1 cellular context compared by ENCODE assay signal in the genomic region with DNA sequence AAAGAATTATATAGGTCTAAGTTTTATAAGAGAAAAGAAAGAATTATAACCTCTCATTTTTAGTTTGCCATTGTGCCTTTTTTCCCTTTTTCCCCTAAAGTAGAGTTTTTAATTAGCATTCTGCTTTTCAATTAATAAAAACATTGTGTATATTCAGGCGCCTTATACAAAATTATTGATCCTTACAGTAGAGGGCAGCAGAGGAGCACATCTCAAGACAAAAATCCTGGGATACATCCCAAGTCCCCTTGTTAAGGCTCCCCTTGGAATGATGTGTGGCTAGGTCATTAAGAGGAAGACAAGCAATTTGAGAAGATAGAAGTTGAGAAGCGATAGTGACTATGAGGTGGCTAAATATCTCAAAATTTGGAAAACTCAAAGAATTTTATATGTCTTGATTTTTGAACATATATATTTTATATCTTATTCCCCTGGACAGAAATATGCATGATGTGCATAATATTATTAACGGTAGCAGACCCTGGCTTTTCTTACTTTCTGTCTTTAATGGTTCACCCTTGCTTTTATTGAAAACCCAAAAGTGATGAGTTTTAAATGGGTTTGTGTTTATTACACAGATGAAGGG.
TF ChIP-seq lines count a peak whose summit lies in the region.

No MANE protein-coding gene starts in this region.

TF ChIP-seq in HEK293, 187 proteins besides CTCF, POLR2A, EP300 and RAD21 (continued from another document):
- TF ChIP-seq, protein P1, sequence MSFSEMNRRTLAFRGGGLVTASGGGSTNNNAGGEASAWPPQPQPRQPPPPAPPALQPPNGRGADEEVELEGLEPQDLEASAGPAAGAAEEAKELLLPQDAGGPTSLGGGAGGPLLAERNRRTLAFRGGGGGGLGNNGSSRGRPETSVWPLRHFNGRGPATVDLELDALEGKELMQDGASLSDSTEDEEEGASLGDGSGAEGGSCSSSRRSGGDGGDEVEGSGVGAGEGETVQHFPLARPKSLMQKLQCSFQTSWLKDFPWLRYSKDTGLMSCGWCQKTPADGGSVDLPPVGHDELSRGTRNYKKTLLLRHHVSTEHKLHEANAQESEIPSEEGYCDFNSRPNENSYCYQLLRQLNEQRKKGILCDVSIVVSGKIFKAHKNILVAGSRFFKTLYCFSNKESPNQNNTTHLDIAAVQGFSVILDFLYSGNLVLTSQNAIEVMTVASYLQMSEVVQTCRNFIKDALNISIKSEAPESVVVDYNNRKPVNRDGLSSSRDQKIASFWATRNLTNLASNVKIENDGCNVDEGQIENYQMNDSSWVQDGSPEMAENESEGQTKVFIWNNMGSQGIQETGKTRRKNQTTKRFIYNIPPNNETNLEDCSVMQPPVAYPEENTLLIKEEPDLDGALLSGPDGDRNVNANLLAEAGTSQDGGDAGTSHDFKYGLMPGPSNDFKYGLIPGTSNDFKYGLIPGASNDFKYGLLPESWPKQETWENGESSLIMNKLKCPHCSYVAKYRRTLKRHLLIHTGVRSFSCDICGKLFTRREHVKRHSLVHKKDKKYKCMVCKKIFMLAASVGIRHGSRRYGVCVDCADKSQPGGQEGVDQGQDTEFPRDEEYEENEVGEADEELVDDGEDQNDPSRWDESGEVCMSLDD (tag by site-specific recombination; IDR thresholded peaks at IDR 0.05): no peak
- peak; percentile 47; the same call in 1 of the 2 replicates for TF ChIP-seq IKZF3 (tag by site-specific recombination; IDR thresholded peaks at IDR 0.05)
- no peak for TF ChIP-seq ZNF292 (tag by site-specific recombination; IDR thresholded peaks at IDR 0.05; ENCODE audit: borderline replicate concordance, low read depth)
- TF ChIP-seq ZNF394 (tag by site-specific recombination; IDR thresholded peaks at IDR 0.05; ENCODE audit: borderline replicate concordance): no peak
- no peak for TF ChIP-seq KLF7 (tag by site-specific recombination; IDR thresholded peaks at IDR 0.05; ENCODE audit: borderline replicate concordance)
- no peak for TF ChIP-seq BCL11A (tag by site-specific recombination; IDR thresholded peaks at IDR 0.05; ENCODE audit: low read depth)
- no peak for TF ChIP-seq PRDM1 (tag by site-specific recombination; IDR thresholded peaks at IDR 0.05)
- peak; percentile 51 for TF ChIP-seq ZNF654 (tag by site-specific recombination; IDR thresholded peaks at IDR 0.05; ENCODE audit: low read depth)
- no peak for TF ChIP-seq ZSCAN30 (tag by site-specific recombination; IDR thresholded peaks at IDR 0.05)
- TF ChIP-seq ZNF423 (tag by site-specific recombination; IDR thresholded peaks at IDR 0.05): no peak
- no peak for TF ChIP-seq ZNF391 (tag by site-specific recombination; IDR thresholded peaks at IDR 0.05; ENCODE audit: borderline replicate concordance, low read depth)
